ENCODE assay signal across 12 cellular contexts in genomic region chr1:34547043-34547674, GRCh38.
DNase-seq lines count a peak whose midpoint lies in the region; ATAC-seq, FAIRE-seq and TF ChIP-seq lines count a peak whose summit lies in the region.
"Had no signal": no experiment of that assay in that cellular context is flagged by ENCODE, and none has a peak within 500 bp of the region (broad histone marks: within the 10 kb centered on the region; RNA-seq: fewer than 3 reads in every experiment).

No MANE protein-coding gene starts in this region.

- no peak overlapping the region for H3K27ac ChIP-seq in DOHH2 (ENCODE audit: low read depth, low read length)
- H3K27ac ChIP-seq in KMS-11 = no peak overlapping the region
- no peak overlapping the region for H3K27ac ChIP-seq in K562 (ENCODE audit: extremely low read depth, low read depth, low read length)
- H3K27ac ChIP-seq in liver (ENCODE audit: low read depth in 1 of 2, low read length in 2 of 2) = no peak overlapping the region

- peaks cover 3% of the 10 kb centered on the region; the same call in 1 of the 2 replicates for H3K27me3 ChIP-seq in DOHH2 (ENCODE audit: control insufficient read depth, low read length)
- no peaks in the 10 kb centered on the region for H3K27me3 ChIP-seq in KMS-11 (ENCODE audit: insufficient read depth, low read depth)
- no peaks in the 10 kb centered on the region for H3K27me3 ChIP-seq in K562 (ENCODE audit: control insufficient read depth in 2 of 2, insufficient read depth in 2 of 2, low read length in 2 of 2)
- peaks cover 0 to 3% (median 1%) of the 10 kb centered on the region in 4 donors for H3K27me3 ChIP-seq in liver (ENCODE audit: control insufficient read depth in 4 of 4, insufficient read depth in 4 of 4, low read length in 3 of 4)

- POLR2A ChIA-PET in K562 (lab: Yijun Ruan, JAX) = no interaction called here

- BruUV-seq in K562 (replicated peaks; lab: Mats Ljungman, UMichigan) = no TSS peak

- FAIRE-seq in K562 (lab: Jason Lieb, UNC) = no peak
- FAIRE-seq: H54, RCC 7860 had no signal

- CTCF ChIA-PET in K562 (lab: Yijun Ruan, JAX; ENCODE audit: low intra/inter-chr PET ratio) = no interaction called here

- H3K9ac ChIP-seq in KMS-11 (no peak overlapping the region), K562 (ENCODE audit: insufficient read depth in 1 of 2, low read depth in 2 of 2, low read length in 2 of 2) (no peak overlapping the region), liver (ENCODE audit: low read depth in 1 of 2, low read length in 2 of 2) (no peak overlapping the region)

- H3K4me2 ChIP-seq in DOHH2 (ENCODE audit: low read length) (no peak overlapping the region), KMS-11 (no peak overlapping the region), K562 (ENCODE audit: insufficient read depth, low read length) (no peak overlapping the region)

- H3K4me3 ChIP-seq in DOHH2 (ENCODE audit: low read length) (no peak overlapping the region), KMS-11 (IDR thresholded peaks at IDR 0.05; ENCODE audit: insufficient read depth, low read depth, low read length) (no peak overlapping the region), K562 (no peak overlapping the region), liver (ENCODE audit: low read depth in 1 of 3, low read length in 3 of 3) (no peak overlapping the region)

- H2AFZ ChIP-seq in KMS-11 (ENCODE audit: low read depth) = no peak overlapping the region
- no peak overlapping the region for H2AFZ ChIP-seq in K562 (ENCODE audit: low read depth, low read length)

- no peaks in the 10 kb centered on the region for H3K4me1 ChIP-seq in DOHH2 (ENCODE audit: control insufficient read depth, low read length)
- no peaks in the 10 kb centered on the region for H3K4me1 ChIP-seq in KMS-11 (ENCODE audit: low read depth, poor library complexity, severe bottlenecking)
- H3K4me1 ChIP-seq in K562 (replicated peaks in 1 of 2; ENCODE audit: control insufficient read depth in 2 of 2, insufficient read depth in 2 of 2, low read length in 2 of 2) = no peaks in the 10 kb centered on the region
- H3K4me1 ChIP-seq in liver (ENCODE audit: control insufficient read depth in 4 of 4, insufficient read depth in 4 of 4, low read length in 3 of 4) = no peaks in the 10 kb centered on the region

- intact Hi-C loops in K562 (cut with micrococcal nuclease) = no loop called here

- H3F3A ChIP-seq in DOHH2 (ENCODE audit: control insufficient read depth, insufficient read depth) = no peaks in the 10 kb centered on the region

- H4K20me1 ChIP-seq in DOHH2 (ENCODE audit: control insufficient read depth, insufficient read depth, low read depth, low read length) (no peaks in the 10 kb centered on the region), KMS-11 (ENCODE audit: insufficient read depth) (no peaks in the 10 kb centered on the region), K562 (replicated peaks; ENCODE audit: control insufficient read depth, insufficient read depth, low read length) (no peaks in the 10 kb centered on the region)

- no peaks in the 10 kb centered on the region for H3K36me3 ChIP-seq in DOHH2 (ENCODE audit: control insufficient read depth, low read length)
- no peaks in the 10 kb centered on the region for H3K36me3 ChIP-seq in KMS-11 (ENCODE audit: insufficient read depth)
- H3K36me3 ChIP-seq in K562 (ENCODE audit: control insufficient read depth, insufficient read depth, low read length) = no peaks in the 10 kb centered on the region
- no peaks in the 10 kb centered on the region for H3K36me3 ChIP-seq in liver (ENCODE audit: control insufficient read depth in 4 of 4, insufficient read depth in 3 of 4, low read depth in 1 of 4, low read length in 3 of 4)

- TF ChIP-seq EP300 in K562 (IDR thresholded peaks at IDR 0.05; ENCODE audit: low read length) = no peak

- in situ Hi-C loops in K562 (cut with MboI) = no loop called here

- no peaks in the 10 kb centered on the region for H3K9me1 ChIP-seq in K562 (ENCODE audit: control insufficient read depth, insufficient read depth, low read length)

- H3K79me2 ChIP-seq in DOHH2 (ENCODE audit: control insufficient read depth, low read length) (no peaks in the 10 kb centered on the region), KMS-11 (ENCODE audit: insufficient read depth, low read depth) (no peaks in the 10 kb centered on the region), K562 (ENCODE audit: control insufficient read depth, insufficient read depth, low read length) (no peaks in the 10 kb centered on the region)

- no peaks in the 10 kb centered on the region for H3K9me3 ChIP-seq in DOHH2 (ENCODE audit: control insufficient read depth, insufficient read depth, low read length)
- H3K9me3 ChIP-seq in K562 (replicated peaks; ENCODE audit: control insufficient read depth, insufficient read depth, low read depth, low read length) = no peaks in the 10 kb centered on the region
- no peaks in the 10 kb centered on the region for H3K9me3 ChIP-seq in liver (ENCODE audit: control insufficient read depth in 4 of 4, low read length in 3 of 4)

- peak in 1 of 4 experiments; percentile 5 for DNase-seq in K562 (ENCODE audit: extremely low read depth in 1 of 4, low spot score in 3 of 4)
- no peak for DNase-seq in NCI-H526 treated with DMSO at 0.1 percent for 48 hours (lab: John Stamatoyannopoulos, UW)
- no peak for DNase-seq in NCI-H2227 treated with DMSO at 0.1 percent for 48 hours (lab: John Stamatoyannopoulos, UW)
- DNase-seq: NCI-H1092 had no signal

- TF ChIP-seq POLR2A in K562 (conservative IDR thresholded peaks at IDR 0.05) = no peak

- no peaks in the 10 kb centered on the region for H3K9me2 ChIP-seq in DOHH2 (replicated peaks; ENCODE audit: control insufficient read depth, low read length)

- 2% methylated on average over 3 of the region's 3 CpGs for WGBS in K562 (ENCODE audit: insufficient coverage, low coverage, missing lambda C conversion rate)
- WGBS in liver = 35% methylated on average over 3 of the region's 3 CpGs

- peak; percentile 37 for TF ChIP-seq CTCF in DOHH2 (IDR thresholded peaks at IDR 0.05; ENCODE audit: low read depth, low read length, poor library complexity, severe bottlenecking)
- TF ChIP-seq CTCF in KMS-11 (conservative IDR thresholded peaks at IDR 0.05; ENCODE audit: low read depth, low read length) = 0 out of 2 replicates have a peak, but pooled peaks have one; percentile 23
- TF ChIP-seq CTCF in K562 (IDR thresholded peaks at IDR 0.05 in 2 of 3, conservative IDR thresholded peaks at IDR 0.05 in 1 of 3; ENCODE audit: insufficient read depth in 2 of 3, low read depth in 1 of 3, low read length in 3 of 3) = peak in 2 of 3 experiments; percentile 17 to 25; a peak in 2 of 6 replicates
- peak; percentile 64 for TF ChIP-seq CTCF in liver (IDR thresholded peaks at IDR 0.05; ENCODE audit: low read depth, low read length, missing input control)

- peak; percentile 53; the same call in 1 of the 3 replicates for ATAC-seq in K562
- ATAC-seq in HG03196 (IDR thresholded peaks at IDR 0.05; ENCODE audit: unreplicated experiment) = no peak
- ATAC-seq in HG02678 (IDR thresholded peaks at IDR 0.05; ENCODE audit: unreplicated experiment) = no peak
- ATAC-seq: activated CD4-positive, CD25-positive, alpha-beta regulatory T cell treated with anti-CD3 and anti-CD28 coated beads, Interleukin-2, amount 50 U/mL, for 24 hours had no signal

- TF ChIP-seq RAD21 in K562 (CRISPR knock-in tag; conservative IDR thresholded peaks at IDR 0.05 in 1 of 2, IDR thresholded peaks at IDR 0.05 in 1 of 2) = no peak
- TF ChIP-seq RAD21 in liver (IDR thresholded peaks at IDR 0.05) = peak; percentile 77 to 88

TF ChIP-seq in K562, 482 proteins besides CTCF, POLR2A, EP300 and RAD21 (continues in another document):
- no peak for TF ChIP-seq RHOXF2B (CRISPR knock-in tag; conservative IDR thresholded peaks at IDR 0.05)

TF ChIP-seq in liver, 16 proteins besides CTCF, POLR2A, EP300 and RAD21 (continues in another document):
- TF ChIP-seq, protein P1, sequence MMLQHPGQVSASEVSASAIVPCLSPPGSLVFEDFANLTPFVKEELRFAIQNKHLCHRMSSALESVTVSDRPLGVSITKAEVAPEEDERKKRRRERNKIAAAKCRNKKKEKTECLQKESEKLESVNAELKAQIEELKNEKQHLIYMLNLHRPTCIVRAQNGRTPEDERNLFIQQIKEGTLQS (IDR thresholded peaks at IDR 0.05) = no peak
- peak; percentile 45 to 60 for TF ChIP-seq RXRA (IDR thresholded peaks at IDR 0.05)
- peak; percentile 62 to 65 for TF ChIP-seq HNF4A (conservative IDR thresholded peaks at IDR 0.05)
- peak; percentile 31 for TF ChIP-seq YY1 (IDR thresholded peaks at IDR 0.05)
- TF ChIP-seq EGR1 (IDR thresholded peaks at IDR 0.05; ENCODE audit: low read depth in 2 of 2) = no peak
- TF ChIP-seq NR2F2 (IDR thresholded peaks at IDR 0.05) = no peak
- no peak for TF ChIP-seq TAF1 (conservative IDR thresholded peaks at IDR 0.05)
- TF ChIP-seq SP1 (IDR thresholded peaks at IDR 0.05) = no peak
- no peak for TF ChIP-seq ZBTB33 (IDR thresholded peaks at IDR 0.05)
- TF ChIP-seq GABPA (IDR thresholded peaks at IDR 0.05 in 1 of 2, conservative IDR thresholded peaks at IDR 0.05 in 1 of 2) = no peak
- peak; percentile 25 for TF ChIP-seq HNF4G (IDR thresholded peaks at IDR 0.05)
